In genomic region chr10:88006261-88006660, GRCh38 we compare ENCODE assay signal across 28 cellular contexts.
"Had no signal": no experiment of that assay in that cellular context is flagged by ENCODE, and none has a peak within 500 bp of the region (broad histone marks: within the 10 kb centered on the region; RNA-seq: fewer than 3 reads in every experiment).

No MANE protein-coding gene starts in this region.

- H3K4me3 Mint-ChIP-seq: nephron; neural progenitor cell; stimulated activated effector memory CD8-positive, alpha-beta T cell treated with anti-CD3 and anti-CD28 coated beads, Interleukin-12 subunit alpha, Interleukin-12 subunit beta, amount 100 ng/mL, for 72 hours; stimulated activated naive B cell treated with anti-CD40 and anti-IgM and Interleukin-4, amounts not matched to agents 10 μg/mL and 1 μg/mL and 100 μg/mL, for 72 hours; stimulated activated naive CD8-positive, alpha-beta T cell treated with anti-CD3 and anti-CD28 coated beads, Interleukin-15, Interleukin-2, amounts not matched to agents 100 ng/mL and 50 ng/mL, for 24 hours had no signal

- H3K4me1 Mint-ChIP-seq: nephron; neural progenitor cell; stimulated activated effector memory CD8-positive, alpha-beta T cell treated with anti-CD3 and anti-CD28 coated beads, Interleukin-12 subunit alpha, Interleukin-12 subunit beta, amount 100 ng/mL, for 72 hours; stimulated activated naive B cell treated with anti-CD40 and anti-IgM and Interleukin-4, amounts not matched to agents 10 μg/mL and 1 μg/mL and 100 μg/mL, for 72 hours had no signal

- H3K36me3 Mint-ChIP-seq: neural progenitor cell; stimulated activated effector memory CD8-positive, alpha-beta T cell treated with anti-CD3 and anti-CD28 coated beads, Interleukin-12 subunit alpha, Interleukin-12 subunit beta, amount 100 ng/mL, for 72 hours; stimulated activated naive B cell treated with anti-CD40 and anti-IgM and Interleukin-4, amounts not matched to agents 10 μg/mL and 1 μg/mL and 100 μg/mL, for 72 hours had no signal

- H3K9me3 ChIP-seq: ovary, psoas muscle, right lobe of liver, sigmoid colon, stomach, thoracic aorta, thyroid gland, tibial nerve, upper lobe of left lung, vagina had no signal

- H3K27me3 ChIP-seq: neural progenitor cell, ovary, right lobe of liver, sigmoid colon, stomach, thyroid gland, tibial nerve, upper lobe of left lung, vagina had no signal

- H2AFZ ChIP-seq: neural progenitor cell, parathyroid adenoma had no signal

- H3K79me2 ChIP-seq: parathyroid adenoma had no signal

- H3K27ac Mint-ChIP-seq: nephron; neural progenitor cell; progenitor cell of endocrine pancreas; stimulated activated effector memory CD8-positive, alpha-beta T cell treated with anti-CD3 and anti-CD28 coated beads, Interleukin-12 subunit alpha, Interleukin-12 subunit beta, amount 100 ng/mL, for 72 hours; stimulated activated naive B cell treated with anti-CD40 and anti-IgM and Interleukin-4, amounts not matched to agents 10 μg/mL and 1 μg/mL and 100 μg/mL, for 72 hours; stimulated activated naive CD8-positive, alpha-beta T cell treated with anti-CD3 and anti-CD28 coated beads, Interleukin-15, Interleukin-2, amounts not matched to agents 100 ng/mL and 50 ng/mL, for 24 hours had no signal

- FAIRE-seq: small intestine, urothelium cell line had no signal

- H3K9ac ChIP-seq: neural progenitor cell, parathyroid adenoma had no signal

- H3K27me3 Mint-ChIP-seq: progenitor cell of endocrine pancreas; stimulated activated naive B cell treated with anti-CD40 and anti-IgM and Interleukin-4, amounts not matched to agents 10 μg/mL and 1 μg/mL and 100 μg/mL, for 72 hours; stimulated activated naive CD8-positive, alpha-beta T cell treated with anti-CD3 and anti-CD28 coated beads, Interleukin-15, Interleukin-2, amounts not matched to agents 100 ng/mL and 50 ng/mL, for 24 hours had no signal

- DNase-seq: occipital lobe; ovary; posterior cingulate gyrus; psoas muscle; right cardiac atrium; right lobe of liver; sigmoid colon; small intestine; stimulated activated CD4-positive, alpha-beta T cell treated with anti-CD3 and anti-CD28 coated beads, Interleukin-15, amount 100 ng/mL, for 24 hours; stimulated activated CD4-positive, alpha-beta T cell treated with anti-CD3 and anti-CD28 coated beads, Interleukin-2, amount 100 ng/mL, for 24 hours; stimulated activated CD4-positive, alpha-beta T cell treated with anti-CD3 and anti-CD28 coated beads, Interleukin-2, amount 100 ng/mL, for 48 hours; stimulated activated CD4-positive, alpha-beta T cell treated with anti-CD3 and anti-CD28 coated beads, Interleukin-4, amount 100 ng/mL, for 24 hours; stimulated activated naive B cell treated with anti-CD40 and anti-IgM and Interleukin-4, amounts not matched to agents 10 μg/mL and 1 μg/mL and 100 μg/mL, for 72 hours; stimulated activated naive CD4-positive, alpha-beta T cell treated with Interleukin-2 at 50 U/mL for 16 hours; stomach; thyroid gland; trophoblast cell; upper lobe of left lung had no signal

- H3K4me3 ChIP-seq: neural progenitor cell, ovary, psoas muscle, right lobe of liver, sigmoid colon, stomach, thoracic aorta, thyroid gland, tibial nerve, upper lobe of left lung, vagina had no signal

- H3K9me3 Mint-ChIP-seq: stimulated activated effector memory CD8-positive, alpha-beta T cell treated with anti-CD3 and anti-CD28 coated beads, Interleukin-12 subunit alpha, Interleukin-12 subunit beta, amount 100 ng/mL, for 72 hours had no signal

- H3K4me2 ChIP-seq: neural progenitor cell had no signal

- H3K4me1 ChIP-seq: neural progenitor cell, parathyroid adenoma, psoas muscle, right lobe of liver, sigmoid colon, stomach, thyroid gland, upper lobe of left lung had no signal

- H3K27ac ChIP-seq: neural progenitor cell, ovary, parathyroid adenoma, psoas muscle, right lobe of liver, sigmoid colon, stomach, thoracic aorta, thyroid gland, tibial nerve, upper lobe of left lung, vagina had no signal

- ATAC-seq: psoas muscle; right cardiac atrium; right lobe of liver; stimulated activated effector memory CD8-positive, alpha-beta T cell treated with anti-CD3 and anti-CD28 coated beads, Interleukin-12 subunit alpha, Interleukin-12 subunit beta, amount 100 ng/mL, for 72 hours; stimulated activated naive B cell treated with anti-CD40 and anti-IgM and Interleukin-4, amounts not matched to agents 10 μg/mL and 1 μg/mL and 100 μg/mL, for 72 hours had no signal

- H3K36me3 ChIP-seq: neural progenitor cell, ovary, right lobe of liver, sigmoid colon, stomach, thoracic aorta, thyroid gland, tibial nerve, upper lobe of left lung, vagina had no signal
